16 cellular contexts compared by ENCODE assay signal in genomic region chr2:25241452-25241851, GRCh38.
DNase-seq lines count a peak whose midpoint lies in the region; ATAC-seq, FAIRE-seq and TF ChIP-seq lines count a peak whose summit lies in the region.
"Had no signal": no experiment of that assay in that cellular context is flagged by ENCODE, and none has a peak within 500 bp of the region (broad histone marks: within the 10 kb centered on the region; RNA-seq: fewer than 3 reads in every experiment).

No MANE protein-coding gene starts in this region.

- H3K4me2 ChIP-seq in GM12878 (ENCODE audit: control insufficient read depth, insufficient read depth) (no peak overlapping the region), neuronal stem cell (ENCODE audit: insufficient read depth, low read length, poor library complexity, severe bottlenecking) (no peak overlapping the region)
- H3K4me2 ChIP-seq: BLaER1 had no signal

- peak overlapping the region; percentile 35 for H3K23ac ChIP-seq in neuronal stem cell (ENCODE audit: low read depth, low read length, poor library complexity)

- H3K4me3 ChIP-seq in breast epithelium (no peak overlapping the region), GM12878 (no peak overlapping the region), neuronal stem cell (ENCODE audit: low read length in 2 of 2) (no peak overlapping the region), psoas muscle (no peak overlapping the region), gastroesophageal sphincter (no peak overlapping the region)
- H3K4me3 ChIP-seq in CD8-positive, alpha-beta T cell (ENCODE audit: low read depth, low read length), result no peak overlapping the region
- H3K4me3 ChIP-seq: BLaER1, HAP-1 had no signal

- no peak overlapping the region for H3K27ac ChIP-seq in breast epithelium
- no peak overlapping the region for H3K27ac ChIP-seq in CD8-positive, alpha-beta T cell (ENCODE audit: low read depth, low read length)
- no peak overlapping the region for H3K27ac ChIP-seq in GM12878 (ENCODE audit: control insufficient read depth, insufficient read depth)
- no peak overlapping the region for H3K27ac ChIP-seq in neuronal stem cell (replicated peaks; ENCODE audit: low read length)
- no peak overlapping the region for H3K27ac ChIP-seq in psoas muscle
- H3K27ac ChIP-seq in gastroesophageal sphincter, result no peak overlapping the region
- H3K27ac ChIP-seq: BLaER1 had no signal

- no peak overlapping the region for H2BK12ac ChIP-seq in neuronal stem cell (ENCODE audit: low read length)

- POLR2A ChIA-PET in MCF 10A (lab: Yijun Ruan, JAX) (no interaction called here), GM12878 (lab: Charles Lee) (interaction anchor here (0.8 kb wide), 1 partner anchor 19 kb away, joined by 3 read pairs; no protein-coding TSS in a partner anchor)
- POLR2A ChIA-PET in CD8-positive, alpha-beta T cell (lab: Charles Lee), result interaction anchor here (0.7 to 1.5 kb wide), 3 partner anchors 9 to 121 kb away, joined by 3 to 4 read pairs (median 3); no protein-coding TSS in a partner anchor

- no peaks in the 10 kb centered on the region for H4K20me1 ChIP-seq in GM12878 (ENCODE audit: control insufficient read depth, insufficient read depth)

- CTCF ChIA-PET in MCF 10A (lab: Yijun Ruan, JAX), result interaction anchor here (0.7 to 1.5 kb wide), 5 partner anchors 9 to 917 kb away, joined by 3 to 6 read pairs (median 3); no protein-coding TSS in a partner anchor
- CTCF ChIA-PET in CD8-positive, alpha-beta T cell (lab: Charles Lee), result interaction anchor here (1.0 to 3.1 kb wide), 3 partner anchors 13 to 101 kb away, joined by 3 to 10 read pairs (median 3); no protein-coding TSS in a partner anchor
- CTCF ChIA-PET in GM12878 (lab: Yijun Ruan, JAX), result interaction anchor here (1.7 kb wide), 1 partner anchor 14 kb away, joined by 5 read pairs; no protein-coding TSS in a partner anchor

- in situ Hi-C loops in GM12878 (cut with MboI), result no loop called here

- H4K91ac ChIP-seq in neuronal stem cell (ENCODE audit: low read depth, low read length, poor library complexity), result no peak overlapping the region

- 86% methylated on average over 13 of the region's 13 CpGs for WGBS in GM12878 (ENCODE audit: insufficient coverage, insufficient replicate concordance, low lambda C conversion rate, missing lambda C conversion rate)
- WGBS in neuronal stem cell (ENCODE audit: extremely low coverage in 2 of 2, insufficient read length in 2 of 2, insufficient replicate concordance in 1 of 2), 2 donors, result no CpG with 5 or more reads among the region's 13 CpGs
- 95% methylated on average over 13 of the region's 13 CpGs for WGBS in psoas muscle, 3 donors
- WGBS in gastroesophageal sphincter (ENCODE audit: low coverage in 1 of 2), 2 donors, result 90% methylated on average over 7 of the region's 13 CpGs; no CpG with 5 or more reads in 1 of the 2 donors

- no TSS peak for BruUV-seq in MCF 10A (replicated peaks; lab: Mats Ljungman, UMichigan)
- BruUV-seq in GM12878 (replicated peaks; lab: Mats Ljungman, UMichigan), result TSS peak; percentile 47

- H3K14ac ChIP-seq in neuronal stem cell (ENCODE audit: low read length), result no peak overlapping the region

- H3K79me2 ChIP-seq in GM12878 (ENCODE audit: control insufficient read depth, insufficient read depth, low read length), result no peaks in the 10 kb centered on the region

- no peak for ATAC-seq in CD8-positive, alpha-beta T cell
- ATAC-seq in GM12878 (no peak), psoas muscle (no peak), gastroesophageal sphincter (no peak), GM21717 (IDR thresholded peaks at IDR 0.05; ENCODE audit: unreplicated experiment) (no peak)

- peaks cover 24% of the 10 kb centered on the region for H3K36me3 Mint-ChIP-seq in MCF 10A (ENCODE audit: insufficient read depth, unreplicated experiment)
- H3K36me3 Mint-ChIP-seq in CD8-positive, alpha-beta T cell, result peaks cover 88% of the 10 kb centered on the region

- H2AFZ ChIP-seq in GM12878 (ENCODE audit: control insufficient read depth, low read depth, low read length), result no peak overlapping the region
- no peak overlapping the region for H2AFZ ChIP-seq in neuronal stem cell (ENCODE audit: low read length)

- no peak overlapping the region for H3K18ac ChIP-seq in neuronal stem cell (ENCODE audit: low read length)

- H2BK5ac ChIP-seq in neuronal stem cell (ENCODE audit: low read length), result no peak overlapping the region

- RAD21 ChIA-PET in GM12878 (lab: Charles Lee; ENCODE audit: unreplicated experiment), result no interaction called here

- no peak overlapping the region for H3K4me3 Mint-ChIP-seq in MCF 10A (ENCODE audit: unreplicated experiment)
- H3K4me3 Mint-ChIP-seq in CD8-positive, alpha-beta T cell, result no peak overlapping the region

- no peaks in the 10 kb centered on the region for H3K4me1 Mint-ChIP-seq in MCF 10A (ENCODE audit: insufficient read depth, unreplicated experiment)
- peaks cover 2% of the 10 kb centered on the region for H3K4me1 Mint-ChIP-seq in CD8-positive, alpha-beta T cell (ENCODE audit: low read depth)
- H3K4me1 Mint-ChIP-seq: IgD-negative memory B cell had no signal

- intact Hi-C loops in MCF 10A (cut with micrococcal nuclease), result no loop called here
- intact Hi-C loops in breast epithelium (cut with DNase I; ENCODE audit: low total_unique reads), result no loop called here
- intact Hi-C loops in CD8-positive, alpha-beta T cell (cut with DNase I, micrococcal nuclease), result no loop called here
- intact Hi-C loops in GM12878 (cut with micrococcal nuclease; ENCODE audit: unreplicated experiment), result no loop called here
- intact Hi-C loops in psoas muscle (cut with DNase I), result no loop called here

- H4K8ac ChIP-seq in neuronal stem cell (ENCODE audit: low read depth, low read length), result no peak overlapping the region

- H3K36me3 ChIP-seq in breast epithelium, result peaks cover 27% of the 10 kb centered on the region
- H3K36me3 ChIP-seq in CD8-positive, alpha-beta T cell (ENCODE audit: insufficient read depth, low read length), result peaks cover 96% of the 10 kb centered on the region
- H3K36me3 ChIP-seq in GM12878 (ENCODE audit: control insufficient read depth in 2 of 2, insufficient read depth in 2 of 2, low read length in 1 of 2), result peaks cover 34 to 37% of the 10 kb centered on the region in 2 experiments
- peaks cover 81 to 98% of the 10 kb centered on the region in 2 donors for H3K36me3 ChIP-seq in neuronal stem cell (replicated peaks in 1 of 2; ENCODE audit: control insufficient read depth in 2 of 2, insufficient read depth in 2 of 2, low read length in 2 of 2)
- H3K36me3 ChIP-seq in psoas muscle (ENCODE audit: insufficient read depth in 1 of 2, low read depth in 1 of 2), result peaks cover 12 to 100% of the 10 kb centered on the region in 2 donors
- H3K36me3 ChIP-seq in gastroesophageal sphincter, result peaks cover 0 to 100% of the 10 kb centered on the region in 2 donors

- no peaks in the 10 kb centered on the region for H3K27me3 Mint-ChIP-seq in MCF 10A (ENCODE audit: insufficient read depth, unreplicated experiment)
- H3K27me3 Mint-ChIP-seq in CD8-positive, alpha-beta T cell (ENCODE audit: low read depth), result no peaks in the 10 kb centered on the region
- H3K27me3 Mint-ChIP-seq: IgD-negative memory B cell had no signal

- no peaks in the 10 kb centered on the region for H3K9me3 Mint-ChIP-seq in MCF 10A (ENCODE audit: unreplicated experiment)
- H3K9me3 Mint-ChIP-seq in CD8-positive, alpha-beta T cell, result no peaks in the 10 kb centered on the region
- H3K9me3 Mint-ChIP-seq: IgD-negative memory B cell had no signal

- H2AK5ac ChIP-seq in neuronal stem cell (ENCODE audit: low read depth, low read length), result no peak overlapping the region

- H3K4me1 ChIP-seq in breast epithelium (no peaks in the 10 kb centered on the region), GM12878 (ENCODE audit: control insufficient read depth, insufficient read depth, low read length) (no peaks in the 10 kb centered on the region), neuronal stem cell (ENCODE audit: control insufficient read depth in 2 of 2, insufficient read depth in 1 of 2, low read depth in 1 of 2, low read length in 2 of 2) (no peaks in the 10 kb centered on the region), psoas muscle (no peaks in the 10 kb centered on the region), gastroesophageal sphincter (peaks cover 0 to 7% (median 0%) of the 10 kb centered on the region in 3 donors)
- no peaks in the 10 kb centered on the region for H3K4me1 ChIP-seq in CD8-positive, alpha-beta T cell (ENCODE audit: insufficient read depth, low read length)
- H3K4me1 ChIP-seq: BLaER1, HAP-1 had no signal

- no peak overlapping the region for H2BK120ac ChIP-seq in neuronal stem cell (ENCODE audit: low read depth, low read length)

- peak overlapping the region; percentile 40 for H3K27ac Mint-ChIP-seq in MCF 10A (ENCODE audit: low read depth, unreplicated experiment)
- H3K27ac Mint-ChIP-seq in CD8-positive, alpha-beta T cell, result peak overlapping the region; percentile 22
- H3K27ac Mint-ChIP-seq: IgD-negative memory B cell had no signal

- H3K27me3 ChIP-seq in breast epithelium, result no peaks in the 10 kb centered on the region
- H3K27me3 ChIP-seq in CD8-positive, alpha-beta T cell (ENCODE audit: insufficient read depth, low read length), result no peaks in the 10 kb centered on the region
- H3K27me3 ChIP-seq in GM12878 (replicated peaks in 1 of 2; ENCODE audit: control insufficient read depth in 2 of 2, insufficient read depth in 2 of 2, low read length in 1 of 2), result no peaks in the 10 kb centered on the region
- H3K27me3 ChIP-seq in neuronal stem cell (ENCODE audit: control insufficient read depth in 3 of 3, insufficient read depth in 3 of 3, low read depth in 1 of 3, low read length in 3 of 3), result no peaks in the 10 kb centered on the region
- no peaks in the 10 kb centered on the region for H3K27me3 ChIP-seq in psoas muscle (ENCODE audit: insufficient read depth in 3 of 3, low read length in 2 of 3)
- no peaks in the 10 kb centered on the region for H3K27me3 ChIP-seq in gastroesophageal sphincter
- H3K27me3 ChIP-seq: BLaER1 had no signal

- SMC1A ChIA-PET in GM12878 (lab: Charles Lee; ENCODE audit: uncharacterized antibody, unreplicated experiment), result no interaction called here

- H3K9me3 ChIP-seq in breast epithelium, result no peaks in the 10 kb centered on the region
- no peaks in the 10 kb centered on the region for H3K9me3 ChIP-seq in CD8-positive, alpha-beta T cell (ENCODE audit: low read length)
- H3K9me3 ChIP-seq in GM12878 (replicated peaks; ENCODE audit: control insufficient read depth, insufficient read depth, low read length), result no peaks in the 10 kb centered on the region
- H3K9me3 ChIP-seq in neuronal stem cell (replicated peaks in 1 of 2; ENCODE audit: control insufficient read depth in 2 of 2, insufficient read depth in 1 of 2, low read depth in 1 of 2, low read length in 2 of 2), result no peaks in the 10 kb centered on the region
- no peaks in the 10 kb centered on the region for H3K9me3 ChIP-seq in psoas muscle
- no peaks in the 10 kb centered on the region for H3K9me3 ChIP-seq in gastroesophageal sphincter
- H3K9me3 ChIP-seq: BLaER1, HAP-1 had no signal

- TF ChIP-seq EP300 in GM12878 (IDR thresholded peaks at IDR 0.05; ENCODE audit: borderline replicate concordance in 1 of 2, control insufficient read depth in 1 of 2, low read depth in 2 of 2, low read length in 2 of 2) (no peak), gastroesophageal sphincter (IDR thresholded peaks at IDR 0.05) (no peak)

- H3K9ac ChIP-seq in GM12878 (ENCODE audit: control insufficient read depth, insufficient read depth, low read length) (no peak overlapping the region), neuronal stem cell (ENCODE audit: low read depth, low read length, poor library complexity) (no peak overlapping the region)
- H3K9ac ChIP-seq: BLaER1 had no signal

- no peak for TF ChIP-seq POLR2A in breast epithelium (IDR thresholded peaks at IDR 0.05)
- no peak for TF ChIP-seq POLR2A in GM12878 (IDR thresholded peaks at IDR 0.05; ENCODE audit: low read depth, low read length)
- TF ChIP-seq POLR2A in gastroesophageal sphincter (IDR thresholded peaks at IDR 0.05), result no peak

- peaks cover 4% of the 10 kb centered on the region for H3K79me1 ChIP-seq in neuronal stem cell (ENCODE audit: low read depth, low read length)

- H2BK15ac ChIP-seq in neuronal stem cell (ENCODE audit: low read length), result no peak overlapping the region

- DNase-seq in MCF 10A (ENCODE audit: unreplicated experiment) (no peak), breast epithelium (ENCODE audit: low spot score in 2 of 2) (no peak), GM12878 (ENCODE audit: low read depth, low spot score) (no peak), neuronal stem cell (ENCODE audit: low spot score) (no peak), psoas muscle (no peak)
- DNase-seq in CD8-positive, alpha-beta T cell, result no peak
- DNase-seq: 8988T, AML-193, DMS53, GOT3 had no signal

- TF ChIP-seq RAD21 in GM12878 (IDR thresholded peaks at IDR 0.05; ENCODE audit: insufficient read depth, low read depth, low read length), result no peak

- FAIRE-seq in GM12878 (lab: Jason Lieb, UNC), result no peak
- FAIRE-seq: GM12891 had no signal

- no peak for TF ChIP-seq CTCF in MCF 10A (IDR thresholded peaks at IDR 0.05; ENCODE audit: unreplicated experiment)
- TF ChIP-seq CTCF in breast epithelium (IDR thresholded peaks at IDR 0.05), result no peak
- TF ChIP-seq CTCF in CD8-positive, alpha-beta T cell (IDR thresholded peaks at IDR 0.05), result no peak
- TF ChIP-seq CTCF in GM12878 (IDR thresholded peaks at IDR 0.05 in 2 of 3, conservative IDR thresholded peaks at IDR 0.05 in 1 of 3; ENCODE audit: control insufficient read depth in 2 of 3, extremely low read depth in 1 of 3, insufficient read depth in 1 of 3, low read depth in 3 of 3, low read length in 3 of 3), result no peak
- TF ChIP-seq CTCF in psoas muscle (IDR thresholded peaks at IDR 0.05), result no peak
- TF ChIP-seq CTCF in gastroesophageal sphincter (IDR thresholded peaks at IDR 0.05), result no peak

- H3K4ac ChIP-seq in neuronal stem cell (ENCODE audit: low read length), result no peak overlapping the region
